ENCODE assay signal across 21 cellular contexts in the genomic region with DNA sequence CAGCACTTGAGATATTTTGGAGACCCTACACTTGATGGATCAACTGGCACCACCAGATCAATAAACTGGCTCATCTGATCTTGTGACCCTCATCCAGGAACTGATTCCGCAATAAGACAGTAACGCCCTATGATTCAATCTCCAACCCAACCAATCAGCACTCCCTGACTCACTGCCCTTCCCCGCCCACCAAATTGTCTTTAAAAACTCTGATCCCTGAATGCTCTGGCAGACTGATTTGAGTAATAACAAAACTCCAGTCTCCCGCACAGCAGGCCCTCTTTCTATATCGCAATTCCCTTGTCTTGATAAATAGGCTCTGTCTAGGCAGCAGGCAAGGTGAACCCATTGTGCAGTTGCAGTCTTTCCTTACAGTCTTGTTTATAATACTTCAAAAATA.
"Had no signal": no experiment of that assay in that cellular context is flagged by ENCODE, and none has a peak within 500 bp of the region (broad histone marks: within the 10 kb centered on the region; RNA-seq: fewer than 3 reads in every experiment).

No MANE protein-coding gene starts in this region.

- H3K4me1 ChIP-seq: adrenal gland, colonic mucosa, esophagus squamous epithelium, tibial nerve, uterus had no signal

- H3K27me3 ChIP-seq: colonic mucosa, esophagus squamous epithelium, tibial nerve, uterus had no signal

- H3K4me3 ChIP-seq: adrenal gland, colonic mucosa, esophagus squamous epithelium, skin epidermis, tibial nerve, uterus had no signal

- H3K27ac ChIP-seq: adrenal gland, colonic mucosa, esophagus squamous epithelium, skin epidermis, tibial nerve, uterus had no signal

- DNase-seq: activated B cell treated with CpG ODN at 0.5 μM for 24 hours; activated CD4-positive, alpha-beta T cell treated with anti-CD3 and anti-CD28 coated beads for 48 hours; activated CD8-positive, alpha-beta memory T cell treated with anti-CD3 and anti-CD28 coated beads, Interleukin-2, amount 50 U/mL, for 4 hours; activated CD8-positive, alpha-beta T cell treated with anti-CD3 and anti-CD28 coated beads, Interleukin-2, amount 10 ng/mL, durations not matched to agents 7 days and 5 days; activated effector memory CD4-positive, alpha-beta T cell treated with anti-CD3 and anti-CD28 coated beads, Interleukin-2, amount 50 U/mL, for 16 hours; activated T-cell treated with anti-CD3 and anti-CD28 coated beads, Interleukin-2, amount 50 U/mL, for 48 hours; adrenal gland; central memory CD4-positive, alpha-beta T cell; colonic mucosa; esophagus squamous epithelium; foreskin melanocyte; occipital lobe; right cardiac atrium; stimulated activated CD4-positive, alpha-beta T cell treated with anti-CD3 and anti-CD28 coated beads, Interleukin-15, amount 100 ng/mL, for 24 hours; stimulated activated CD4-positive, alpha-beta T cell treated with anti-CD3 and anti-CD28 coated beads, Interleukin-4, amount 100 ng/mL, for 1 hour; stimulated activated naive CD4-positive, alpha-beta T cell treated with Interleukin-2 at 50 U/mL for 16 hours; substantia nigra; uterus had no signal

- ATAC-seq: activated CD8-positive, alpha-beta T cell treated with anti-CD3 and anti-CD28 coated beads, Interleukin-2, amount 10 ng/mL, durations not matched to agents 7 days and 5 days; natural killer cell treated with Interleukin-12 subunit alpha and Interleukin-12 subunit beta and Interleukin-15 and Interleukin-18, amount 100 ng/mL, for 72 hours; right cardiac atrium had no signal

- H3K9me3 ChIP-seq: adrenal gland, colonic mucosa, esophagus squamous epithelium, tibial nerve, uterus had no signal

- H3K36me3 ChIP-seq: adrenal gland, colonic mucosa, esophagus squamous epithelium, tibial nerve, uterus had no signal
